ENCODE assay signal across 2 cellular contexts in genomic region chr14:74656964-74657363, GRCh38.
TF ChIP-seq lines count a peak whose summit lies in the region.

No MANE protein-coding gene starts in this region.

TF ChIP-seq in SK-N-SH, 30 proteins besides CTCF, POLR2A, EP300 and RAD21:
- TF ChIP-seq JUND (IDR thresholded peaks at IDR 0.05) (no peak), TEAD4 (IDR thresholded peaks at IDR 0.05; ENCODE audit: borderline replicate concordance, insufficient read depth) (no peak), PBX3 (IDR thresholded peaks at IDR 0.05) (no peak), FOXM1 (IDR thresholded peaks at IDR 0.05; ENCODE audit: low read depth) (no peak), POLR2AphosphoS5 (IDR thresholded peaks at IDR 0.05; ENCODE audit: low read depth, low read length) (no peak), GATA2 (CRISPR knock-in tag; IDR thresholded peaks at IDR 0.05) (no peak), SIN3A (IDR thresholded peaks at IDR 0.05; ENCODE audit: borderline replicate concordance, low read depth, low read length) (no peak), ZBTB33 (IDR thresholded peaks at IDR 0.05; ENCODE audit: borderline replicate concordance, low read depth) (no peak), TCF12 (IDR thresholded peaks at IDR 0.05) (no peak), NFIC (IDR thresholded peaks at IDR 0.05; ENCODE audit: borderline replicate concordance) (no peak), REST (IDR thresholded peaks at IDR 0.05; ENCODE audit: low read depth, low read length) (no peak), MXI1 (IDR thresholded peaks at IDR 0.05; ENCODE audit: low read depth, low read length) (no peak), SMC3 (IDR thresholded peaks at IDR 0.05; ENCODE audit: low read depth, low read length) (no peak), MEF2A (IDR thresholded peaks at IDR 0.05; ENCODE audit: borderline replicate concordance, low read depth) (no peak), RCOR1 (IDR thresholded peaks at IDR 0.05; ENCODE audit: low read length) (no peak), FOSL2 (IDR thresholded peaks at IDR 0.05; ENCODE audit: borderline replicate concordance, low read depth) (no peak)
- TF ChIP-seq, protein P1, sequence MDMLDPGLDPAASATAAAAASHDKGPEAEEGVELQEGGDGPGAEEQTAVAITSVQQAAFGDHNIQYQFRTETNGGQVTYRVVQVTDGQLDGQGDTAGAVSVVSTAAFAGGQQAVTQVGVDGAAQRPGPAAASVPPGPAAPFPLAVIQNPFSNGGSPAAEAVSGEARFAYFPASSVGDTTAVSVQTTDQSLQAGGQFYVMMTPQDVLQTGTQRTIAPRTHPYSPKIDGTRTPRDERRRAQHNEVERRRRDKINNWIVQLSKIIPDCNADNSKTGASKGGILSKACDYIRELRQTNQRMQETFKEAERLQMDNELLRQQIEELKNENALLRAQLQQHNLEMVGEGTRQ (IDR thresholded peaks at IDR 0.05; ENCODE audit: borderline replicate concordance, low read depth, low read length), result no peak
TF ChIP-seq in SK-N-SH: peak in this region for 0.

TF ChIP-seq in SK-N-SH treated with all-trans-retinoic acid at 6 μM for 48 hours, 23 proteins besides CTCF, POLR2A, EP300 and RAD21:
- TF ChIP-seq, protein P2, sequence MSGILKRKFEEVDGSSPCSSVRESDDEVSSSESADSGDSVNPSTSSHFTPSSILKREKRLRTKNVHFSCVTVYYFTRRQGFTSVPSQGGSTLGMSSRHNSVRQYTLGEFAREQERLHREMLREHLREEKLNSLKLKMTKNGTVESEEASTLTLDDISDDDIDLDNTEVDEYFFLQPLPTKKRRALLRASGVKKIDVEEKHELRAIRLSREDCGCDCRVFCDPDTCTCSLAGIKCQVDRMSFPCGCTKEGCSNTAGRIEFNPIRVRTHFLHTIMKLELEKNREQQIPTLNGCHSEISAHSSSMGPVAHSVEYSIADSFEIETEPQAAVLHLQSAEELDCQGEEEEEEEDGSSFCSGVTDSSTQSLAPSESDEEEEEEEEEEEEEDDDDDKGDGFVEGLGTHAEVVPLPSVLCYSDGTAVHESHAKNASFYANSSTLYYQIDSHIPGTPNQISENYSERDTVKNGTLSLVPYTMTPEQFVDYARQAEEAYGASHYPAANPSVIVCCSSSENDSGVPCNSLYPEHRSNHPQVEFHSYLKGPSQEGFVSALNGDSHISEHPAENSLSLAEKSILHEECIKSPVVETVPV (CRISPR knock-in tag; IDR thresholded peaks at IDR 0.05), result no peak
- TF ChIP-seq, protein P3, sequence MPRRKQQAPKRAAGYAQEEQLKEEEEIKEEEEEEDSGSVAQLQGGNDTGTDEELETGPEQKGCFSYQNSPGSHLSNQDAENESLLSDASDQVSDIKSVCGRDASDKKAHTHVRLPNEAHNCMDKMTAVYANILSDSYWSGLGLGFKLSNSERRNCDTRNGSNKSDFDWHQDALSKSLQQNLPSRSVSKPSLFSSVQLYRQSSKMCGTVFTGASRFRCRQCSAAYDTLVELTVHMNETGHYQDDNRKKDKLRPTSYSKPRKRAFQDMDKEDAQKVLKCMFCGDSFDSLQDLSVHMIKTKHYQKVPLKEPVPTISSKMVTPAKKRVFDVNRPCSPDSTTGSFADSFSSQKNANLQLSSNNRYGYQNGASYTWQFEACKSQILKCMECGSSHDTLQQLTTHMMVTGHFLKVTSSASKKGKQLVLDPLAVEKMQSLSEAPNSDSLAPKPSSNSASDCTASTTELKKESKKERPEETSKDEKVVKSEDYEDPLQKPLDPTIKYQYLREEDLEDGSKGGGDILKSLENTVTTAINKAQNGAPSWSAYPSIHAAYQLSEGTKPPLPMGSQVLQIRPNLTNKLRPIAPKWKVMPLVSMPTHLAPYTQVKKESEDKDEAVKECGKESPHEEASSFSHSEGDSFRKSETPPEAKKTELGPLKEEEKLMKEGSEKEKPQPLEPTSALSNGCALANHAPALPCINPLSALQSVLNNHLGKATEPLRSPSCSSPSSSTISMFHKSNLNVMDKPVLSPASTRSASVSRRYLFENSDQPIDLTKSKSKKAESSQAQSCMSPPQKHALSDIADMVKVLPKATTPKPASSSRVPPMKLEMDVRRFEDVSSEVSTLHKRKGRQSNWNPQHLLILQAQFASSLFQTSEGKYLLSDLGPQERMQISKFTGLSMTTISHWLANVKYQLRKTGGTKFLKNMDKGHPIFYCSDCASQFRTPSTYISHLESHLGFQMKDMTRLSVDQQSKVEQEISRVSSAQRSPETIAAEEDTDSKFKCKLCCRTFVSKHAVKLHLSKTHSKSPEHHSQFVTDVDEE (CRISPR knock-in tag; IDR thresholded peaks at IDR 0.05), result no peak
- TF ChIP-seq ZFP3 (CRISPR knock-in tag; IDR thresholded peaks at IDR 0.05) (no peak), BACH2 (CRISPR knock-in tag; IDR thresholded peaks at IDR 0.05; ENCODE audit: borderline replicate concordance) (no peak), OSR1 (CRISPR knock-in tag; IDR thresholded peaks at IDR 0.05) (no peak), ZNF8 (CRISPR knock-in tag; IDR thresholded peaks at IDR 0.05) (no peak), CREB5 (CRISPR knock-in tag; IDR thresholded peaks at IDR 0.05; ENCODE audit: low read depth) (no peak), RARB (CRISPR knock-in tag; IDR thresholded peaks at IDR 0.05) (no peak), ZC3H10 (CRISPR knock-in tag; IDR thresholded peaks at IDR 0.05) (no peak), GLIS3 (CRISPR knock-in tag; IDR thresholded peaks at IDR 0.05) (no peak), PATZ1 (CRISPR knock-in tag; IDR thresholded peaks at IDR 0.05; ENCODE audit: borderline replicate concordance) (no peak), TCF4 (CRISPR knock-in tag; IDR thresholded peaks at IDR 0.05; ENCODE audit: borderline replicate concordance) (no peak), CSDC2 (CRISPR knock-in tag; IDR thresholded peaks at IDR 0.05) (no peak), ESRRG (CRISPR knock-in tag; IDR thresholded peaks at IDR 0.05) (no peak), TOX (CRISPR knock-in tag; IDR thresholded peaks at IDR 0.05; ENCODE audit: borderline replicate concordance) (no peak)
- TF ChIP-seq, protein P4, sequence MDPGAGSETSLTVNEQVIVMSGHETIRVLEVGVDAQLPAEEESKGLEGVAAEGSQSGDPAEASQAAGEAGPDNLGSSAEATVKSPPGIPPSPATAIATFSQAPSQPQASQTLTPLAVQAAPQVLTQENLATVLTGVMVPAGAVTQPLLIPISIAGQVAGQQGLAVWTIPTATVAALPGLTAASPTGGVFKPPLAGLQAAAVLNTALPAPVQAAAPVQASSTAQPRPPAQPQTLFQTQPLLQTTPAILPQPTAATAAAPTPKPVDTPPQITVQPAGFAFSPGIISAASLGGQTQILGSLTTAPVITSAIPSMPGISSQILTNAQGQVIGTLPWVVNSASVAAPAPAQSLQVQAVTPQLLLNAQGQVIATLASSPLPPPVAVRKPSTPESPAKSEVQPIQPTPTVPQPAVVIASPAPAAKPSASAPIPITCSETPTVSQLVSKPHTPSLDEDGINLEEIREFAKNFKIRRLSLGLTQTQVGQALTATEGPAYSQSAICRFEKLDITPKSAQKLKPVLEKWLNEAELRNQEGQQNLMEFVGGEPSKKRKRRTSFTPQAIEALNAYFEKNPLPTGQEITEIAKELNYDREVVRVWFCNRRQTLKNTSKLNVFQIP (CRISPR knock-in tag; IDR thresholded peaks at IDR 0.05; ENCODE audit: borderline replicate concordance, low read depth), result no peak
